Comparison of ENCODE assay signal across 1 cellular context in the genomic region with DNA sequence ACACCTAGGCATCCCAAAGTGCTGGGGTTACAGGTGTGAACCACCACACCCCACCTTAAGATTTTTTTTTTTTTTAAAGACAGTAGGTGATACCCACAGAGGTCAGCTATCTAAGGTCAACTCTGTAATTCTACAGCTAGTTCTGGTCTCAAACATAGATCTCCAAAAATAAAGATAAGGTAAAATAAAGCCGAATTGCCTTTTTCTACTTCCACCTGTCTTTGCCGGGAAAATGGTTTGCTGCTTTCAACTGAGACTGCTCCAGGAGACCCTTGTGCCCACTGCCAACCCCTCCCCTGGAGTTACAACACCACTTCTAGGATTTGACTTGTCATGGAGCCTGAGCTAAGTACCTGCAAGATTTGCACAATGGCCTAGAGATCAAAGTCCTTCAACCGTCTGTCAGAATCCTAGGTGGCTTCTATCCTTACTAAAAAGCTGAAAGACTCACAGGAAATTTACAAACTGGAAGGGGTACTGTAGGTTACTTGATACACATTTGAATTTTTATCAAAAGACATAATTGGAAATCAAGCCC.
A peak's percentile ranks its signal among the peaks of the same experiment; 100 is the strongest.
TF ChIP-seq lines count a peak whose summit lies in the region.

No MANE protein-coding gene starts in this region.

TF ChIP-seq in HepG2, 621 proteins besides CTCF, POLR2A, EP300 and RAD21 (continued from another document):
- TF ChIP-seq HOXA5 (CRISPR knock-in tag; IDR thresholded peaks at IDR 0.05) (peak; percentile 75), PPARG (CRISPR knock-in tag; conservative IDR thresholded peaks at IDR 0.05) (peak; percentile 34; the same call in 1 of the 2 replicates), TAF1 (CRISPR knock-in tag; IDR thresholded peaks at IDR 0.05) (no peak), SMAD3 (CRISPR knock-in tag; IDR thresholded peaks at IDR 0.05) (peak; percentile 79), ZNF496 (CRISPR knock-in tag; IDR thresholded peaks at IDR 0.05; ENCODE audit: insufficient replicate concordance) (no peak), TSC22D2 (CRISPR knock-in tag; IDR thresholded peaks at IDR 0.05; ENCODE audit: borderline replicate concordance) (no peak), ZNF652 (CRISPR knock-in tag; IDR thresholded peaks at IDR 0.05; ENCODE audit: borderline replicate concordance, low read depth) (no peak), YEATS4 (CRISPR knock-in tag; IDR thresholded peaks at IDR 0.05; ENCODE audit: borderline replicate concordance) (peak; percentile 71), NR2F6 (IDR thresholded peaks at IDR 0.05) (peak; percentile 58; the same call in 1 of the 2 replicates), NR2F6 (CRISPR knock-in tag; IDR thresholded peaks at IDR 0.05) (peak; percentile 60), ZNF180 (CRISPR knock-in tag; IDR thresholded peaks at IDR 0.05; ENCODE audit: borderline replicate concordance, low read depth) (no peak), BRCA1 (CRISPR knock-in tag; IDR thresholded peaks at IDR 0.05) (peak; percentile 49; the same call in 1 of the 2 replicates), CBX5 (CRISPR knock-in tag; IDR thresholded peaks at IDR 0.05; ENCODE audit: borderline replicate concordance) (peak; percentile 80; the same call in 1 of the 2 replicates), EHMT2 (IDR thresholded peaks at IDR 0.05; ENCODE audit: borderline replicate concordance, low read depth, low read length) (no peak), PTBP1 (IDR thresholded peaks at IDR 0.05; ENCODE audit: low read depth, low read length, poor library complexity, severe bottlenecking) (no peak), STAG1 (CRISPR knock-in tag; IDR thresholded peaks at IDR 0.05) (no peak), SOX6 (IDR thresholded peaks at IDR 0.05) (no peak), SOX6 (CRISPR knock-in tag; IDR thresholded peaks at IDR 0.05) (peak; percentile 74), PAWR (CRISPR knock-in tag; IDR thresholded peaks at IDR 0.05; ENCODE audit: borderline replicate concordance) (no peak), MIER3 (CRISPR knock-in tag; IDR thresholded peaks at IDR 0.05; ENCODE audit: borderline replicate concordance) (peak; percentile 62; the same call in 1 of the 2 replicates), DMAP1 (CRISPR knock-in tag; IDR thresholded peaks at IDR 0.05) (peak; percentile 31; the same call in 1 of the 2 replicates), ZMYM3 (CRISPR knock-in tag; IDR thresholded peaks at IDR 0.05) (0 out of 2 replicates have a peak, but pooled peaks have one; percentile 25), KDM6A (CRISPR knock-in tag; IDR thresholded peaks at IDR 0.05; ENCODE audit: low read depth) (peak; percentile 46; the same call in 1 of the 2 replicates), ISL2 (CRISPR knock-in tag; IDR thresholded peaks at IDR 0.05) (peak; percentile 53), SRSF4 (IDR thresholded peaks at IDR 0.05; ENCODE audit: low read depth, low read length, poor library complexity, severe bottlenecking) (no peak), ZNF292 (CRISPR knock-in tag; IDR thresholded peaks at IDR 0.05; ENCODE audit: borderline replicate concordance, low read depth) (no peak), ZNF282 (IDR thresholded peaks at IDR 0.05; ENCODE audit: partially characterized antibody) (no peak), MED1 (CRISPR knock-in tag; IDR thresholded peaks at IDR 0.05) (peak; percentile 43), NR2C2 (CRISPR knock-in tag; IDR thresholded peaks at IDR 0.05; ENCODE audit: borderline replicate concordance) (peak; percentile 48)
- TF ChIP-seq, protein P1, sequence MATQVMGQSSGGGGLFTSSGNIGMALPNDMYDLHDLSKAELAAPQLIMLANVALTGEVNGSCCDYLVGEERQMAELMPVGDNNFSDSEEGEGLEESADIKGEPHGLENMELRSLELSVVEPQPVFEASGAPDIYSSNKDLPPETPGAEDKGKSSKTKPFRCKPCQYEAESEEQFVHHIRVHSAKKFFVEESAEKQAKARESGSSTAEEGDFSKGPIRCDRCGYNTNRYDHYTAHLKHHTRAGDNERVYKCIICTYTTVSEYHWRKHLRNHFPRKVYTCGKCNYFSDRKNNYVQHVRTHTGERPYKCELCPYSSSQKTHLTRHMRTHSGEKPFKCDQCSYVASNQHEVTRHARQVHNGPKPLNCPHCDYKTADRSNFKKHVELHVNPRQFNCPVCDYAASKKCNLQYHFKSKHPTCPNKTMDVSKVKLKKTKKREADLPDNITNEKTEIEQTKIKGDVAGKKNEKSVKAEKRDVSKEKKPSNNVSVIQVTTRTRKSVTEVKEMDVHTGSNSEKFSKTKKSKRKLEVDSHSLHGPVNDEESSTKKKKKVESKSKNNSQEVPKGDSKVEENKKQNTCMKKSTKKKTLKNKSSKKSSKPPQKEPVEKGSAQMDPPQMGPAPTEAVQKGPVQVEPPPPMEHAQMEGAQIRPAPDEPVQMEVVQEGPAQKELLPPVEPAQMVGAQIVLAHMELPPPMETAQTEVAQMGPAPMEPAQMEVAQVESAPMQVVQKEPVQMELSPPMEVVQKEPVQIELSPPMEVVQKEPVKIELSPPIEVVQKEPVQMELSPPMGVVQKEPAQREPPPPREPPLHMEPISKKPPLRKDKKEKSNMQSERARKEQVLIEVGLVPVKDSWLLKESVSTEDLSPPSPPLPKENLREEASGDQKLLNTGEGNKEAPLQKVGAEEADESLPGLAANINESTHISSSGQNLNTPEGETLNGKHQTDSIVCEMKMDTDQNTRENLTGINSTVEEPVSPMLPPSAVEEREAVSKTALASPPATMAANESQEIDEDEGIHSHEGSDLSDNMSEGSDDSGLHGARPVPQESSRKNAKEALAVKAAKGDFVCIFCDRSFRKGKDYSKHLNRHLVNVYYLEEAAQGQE (IDR thresholded peaks at IDR 0.05; ENCODE audit: borderline replicate concordance in 1 of 2, low read depth in 1 of 2, low read length in 2 of 2): 0 out of 4 replicates have a peak, but pooled peaks of 1 of the 2 experiments have one; percentile 6
- TF ChIP-seq, protein P2, sequence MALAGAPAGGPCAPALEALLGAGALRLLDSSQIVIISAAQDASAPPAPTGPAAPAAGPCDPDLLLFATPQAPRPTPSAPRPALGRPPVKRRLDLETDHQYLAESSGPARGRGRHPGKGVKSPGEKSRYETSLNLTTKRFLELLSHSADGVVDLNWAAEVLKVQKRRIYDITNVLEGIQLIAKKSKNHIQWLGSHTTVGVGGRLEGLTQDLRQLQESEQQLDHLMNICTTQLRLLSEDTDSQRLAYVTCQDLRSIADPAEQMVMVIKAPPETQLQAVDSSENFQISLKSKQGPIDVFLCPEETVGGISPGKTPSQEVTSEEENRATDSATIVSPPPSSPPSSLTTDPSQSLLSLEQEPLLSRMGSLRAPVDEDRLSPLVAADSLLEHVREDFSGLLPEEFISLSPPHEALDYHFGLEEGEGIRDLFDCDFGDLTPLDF (CRISPR knock-in tag; IDR thresholded peaks at IDR 0.05): 0 out of 2 replicates have a peak, but pooled peaks have one; percentile 35
- TF ChIP-seq, protein P3, sequence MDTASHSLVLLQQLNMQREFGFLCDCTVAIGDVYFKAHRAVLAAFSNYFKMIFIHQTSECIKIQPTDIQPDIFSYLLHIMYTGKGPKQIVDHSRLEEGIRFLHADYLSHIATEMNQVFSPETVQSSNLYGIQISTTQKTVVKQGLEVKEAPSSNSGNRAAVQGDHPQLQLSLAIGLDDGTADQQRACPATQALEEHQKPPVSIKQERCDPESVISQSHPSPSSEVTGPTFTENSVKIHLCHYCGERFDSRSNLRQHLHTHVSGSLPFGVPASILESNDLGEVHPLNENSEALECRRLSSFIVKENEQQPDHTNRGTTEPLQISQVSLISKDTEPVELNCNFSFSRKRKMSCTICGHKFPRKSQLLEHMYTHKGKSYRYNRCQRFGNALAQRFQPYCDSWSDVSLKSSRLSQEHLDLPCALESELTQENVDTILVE (CRISPR knock-in tag; IDR thresholded peaks at IDR 0.05): 0 out of 2 replicates have a peak, but pooled peaks have one; percentile 59
- TF ChIP-seq, protein P4, sequence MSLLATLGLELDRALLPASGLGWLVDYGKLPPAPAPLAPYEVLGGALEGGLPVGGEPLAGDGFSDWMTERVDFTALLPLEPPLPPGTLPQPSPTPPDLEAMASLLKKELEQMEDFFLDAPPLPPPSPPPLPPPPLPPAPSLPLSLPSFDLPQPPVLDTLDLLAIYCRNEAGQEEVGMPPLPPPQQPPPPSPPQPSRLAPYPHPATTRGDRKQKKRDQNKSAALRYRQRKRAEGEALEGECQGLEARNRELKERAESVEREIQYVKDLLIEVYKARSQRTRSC (CRISPR knock-in tag; IDR thresholded peaks at IDR 0.05; ENCODE audit: low read depth): no peak
- TF ChIP-seq, protein P5, sequence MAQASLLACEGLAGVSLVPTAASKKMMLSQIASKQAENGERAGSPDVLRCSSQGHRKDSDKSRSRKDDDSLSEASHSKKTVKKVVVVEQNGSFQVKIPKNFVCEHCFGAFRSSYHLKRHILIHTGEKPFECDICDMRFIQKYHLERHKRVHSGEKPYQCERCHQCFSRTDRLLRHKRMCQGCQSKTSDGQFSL (CRISPR knock-in tag; IDR thresholded peaks at IDR 0.05): 0 out of 2 replicates have a peak, but pooled peaks have one; percentile 27
